ENCODE assay signal across 8 cellular contexts in the genomic region with DNA sequence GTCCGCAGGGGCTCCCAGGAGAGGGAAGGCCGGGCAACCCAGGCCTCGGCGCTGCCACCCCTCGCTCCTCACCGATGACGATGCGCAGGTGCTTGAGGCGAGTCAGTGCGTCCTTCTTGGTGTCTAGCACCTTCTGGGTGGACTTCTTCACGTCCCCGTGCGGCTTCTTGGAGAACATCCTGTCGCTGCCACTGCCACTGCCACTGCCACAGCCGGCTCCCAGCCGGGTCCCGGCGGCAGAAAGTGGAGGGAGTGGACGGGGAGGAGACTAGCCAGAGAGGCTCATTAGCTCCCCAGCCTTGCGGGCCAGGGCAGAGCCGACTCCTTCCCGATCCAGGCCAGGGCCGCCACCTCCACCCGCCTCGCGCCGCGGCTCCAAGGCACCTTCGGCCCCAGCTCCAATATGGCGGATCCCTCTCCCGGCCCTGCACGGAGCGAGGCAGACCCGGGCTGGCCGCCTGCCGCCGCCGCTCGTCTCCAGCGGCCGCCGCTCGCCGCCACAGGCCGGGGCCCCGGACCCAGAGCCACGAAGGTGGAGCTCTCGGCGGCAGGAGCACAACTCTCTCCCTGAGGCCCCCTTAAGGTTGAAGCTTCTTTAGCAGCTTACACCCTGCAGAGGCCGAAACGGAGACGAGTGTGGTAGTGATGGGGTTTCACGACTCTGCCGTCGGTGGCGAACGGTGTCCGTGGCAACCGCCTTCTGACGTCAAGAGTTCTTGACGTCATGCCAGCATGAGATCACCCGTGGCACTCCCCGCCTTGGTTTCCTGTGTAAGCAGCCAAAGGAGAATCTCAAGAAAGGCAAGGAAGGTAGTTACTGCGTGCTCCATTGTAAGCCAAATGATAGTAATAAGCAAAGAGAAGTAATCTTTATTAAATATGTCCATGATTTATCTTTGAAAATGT. TPM values are rescaled to one million over a fixed set of nuclear protein-coding genes. Genes with fewer than 3 reads are reported as not detected.
A peak's percentile ranks its signal among the peaks of the same experiment; 100 is the strongest.
DNase-seq lines count a peak whose midpoint lies in the region; TF ChIP-seq lines count a peak whose summit lies in the region.
"Not testable (repeated sequence)": the region's sequence is repeated elsewhere in the genome, so short reads cannot be mapped to it uniquely, and the experiment has no call there.

A gene (minus strand): TSS at position 638 of the 906 bp plus-strand sequence. CDS start 460 bp downstream, at position 178.

- TF ChIP-seq CTCF in GM20000 (IDR thresholded peaks at IDR 0.05; ENCODE audit: extremely low read depth, missing control alignments): peak; percentile 37

- H3K4me3 ChIP-seq in effector memory CD4-positive, alpha-beta T cell (ENCODE audit: insufficient read depth, low read depth, low read length, poor library complexity, severe bottlenecking): peak within 1 kb of the TSS; percentile 54

- POLR2A ChIA-PET in activated CD8-positive, alpha-beta memory T cell treated with anti-CD3 and anti-CD28 coated beads for 36 hours (lab: Charles Lee): interaction anchor here (1.1 to 1.3 kb wide), 2 partner anchors 17 to 393 kb away, joined by 3 to 6 read pairs; a partner anchor contains a TSS

- peak within 1 kb of the TSS; percentile 65 for H3K27ac ChIP-seq in effector memory CD4-positive, alpha-beta T cell (ENCODE audit: insufficient read depth, low read length, poor library complexity, severe bottlenecking)

- not testable (repeated sequence) for H3K36me3 ChIP-seq in effector memory CD4-positive, alpha-beta T cell (ENCODE audit: control insufficient read depth, insufficient read depth, low read length)

- not testable (repeated sequence) for H3K27me3 ChIP-seq in effector memory CD4-positive, alpha-beta T cell (replicated peaks; ENCODE audit: control insufficient read depth, insufficient read depth, low read length, poor library complexity, severe bottlenecking)

- CTCF ChIA-PET in activated CD8-positive, alpha-beta memory T cell treated with anti-CD3 and anti-CD28 coated beads for 36 hours (lab: Charles Lee): interaction anchor here (0.9 kb wide), 1 partner anchor 19 kb away, joined by 3 read pairs; no protein-coding TSS in a partner anchor

- H3K4me1 ChIP-seq in effector memory CD4-positive, alpha-beta T cell (ENCODE audit: control insufficient read depth, insufficient read depth, low read length, poor library complexity, severe bottlenecking): not testable (repeated sequence)

- peak; percentile 95 for DNase-seq in COR-L47 (lab: John Stamatoyannopoulos, UW)
- peak; percentile 92 for DNase-seq in GM20000 (ENCODE audit: low spot score)
- DNase-seq in HT-29 (ENCODE audit: low spot score): peak; percentile 89
- peak; percentile 91 for DNase-seq in NK-92 treated with Interleukin-12 subunit alpha and Interleukin-12 subunit beta, amount 100 ng/mL, for 24 hours (lab: John Stamatoyannopoulos, UW)
- peak; percentile 92 to 93 (median 92) for DNase-seq in effector memory CD4-positive, alpha-beta T cell
- DNase-seq in lung microvascular endothelial cell (ENCODE audit: low read depth in 2 of 2): peak; percentile 96 to 98
- DNase-seq in stimulated activated CD4-positive, alpha-beta T cell treated with anti-CD3 and anti-CD28 coated beads, TNF-alpha, amount 100 ng/mL, for 48 hours (ENCODE audit: low read depth in 3 of 3): peak; percentile 83 to 87 (median 84)

- H3K9me3 ChIP-seq in effector memory CD4-positive, alpha-beta T cell (ENCODE audit: control insufficient read depth, low read length): not testable (repeated sequence)

RNA-seq across cellular contexts. Expression of the gene that starts here (rescaled TPM):
- 23.0 and 24.6 TPM in 2 replicates for total RNA-seq in HT-29 (2014; rRNA removed; shearing (Covaris generic))
- 10 to 100 TPM; 24.0 to 26.8 TPM for total RNA-seq in activated CD8-positive, alpha-beta memory T cell treated with anti-CD3 and anti-CD28 coated beads for 36 hours
- 12.2 and 20.8 TPM in 2 replicates for total RNA-seq in lung microvascular endothelial cell

Comparison
In these comparisons a context has a peak if more than half of its experiments do, and no peak if none do; other contexts are left out.
1. Peak in every context shown above with its lines: DNase-seq, H3K4me3 ChIP-seq and H3K27ac ChIP-seq.